Comparison of ENCODE assay signal across 2 cellular contexts in the genomic region with DNA sequence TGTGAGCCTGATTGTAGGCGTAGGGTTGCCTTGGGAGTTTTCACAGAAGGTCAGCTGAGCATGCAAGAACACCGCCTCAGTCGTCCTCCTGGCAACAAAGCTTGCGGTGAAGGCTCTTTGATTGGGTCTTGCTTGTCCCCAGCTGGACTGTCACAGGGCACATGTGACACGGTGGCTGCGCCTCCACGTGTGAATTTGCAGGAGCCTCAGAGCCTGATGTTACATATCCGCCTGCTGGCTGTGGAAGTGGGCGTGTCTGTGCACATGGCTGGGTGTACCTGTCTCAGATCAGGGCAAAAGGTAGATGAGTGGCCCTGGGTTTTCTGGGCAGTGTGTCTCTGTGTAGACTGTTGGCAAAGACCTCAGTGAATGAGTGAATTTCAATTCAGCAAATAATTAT.
TF ChIP-seq lines count a peak whose summit lies in the region.

No MANE protein-coding gene starts in this region.

TF ChIP-seq in SK-N-SH, 30 proteins besides CTCF, POLR2A, EP300 and RAD21 (continued from another document):
- TF ChIP-seq, protein P1, sequence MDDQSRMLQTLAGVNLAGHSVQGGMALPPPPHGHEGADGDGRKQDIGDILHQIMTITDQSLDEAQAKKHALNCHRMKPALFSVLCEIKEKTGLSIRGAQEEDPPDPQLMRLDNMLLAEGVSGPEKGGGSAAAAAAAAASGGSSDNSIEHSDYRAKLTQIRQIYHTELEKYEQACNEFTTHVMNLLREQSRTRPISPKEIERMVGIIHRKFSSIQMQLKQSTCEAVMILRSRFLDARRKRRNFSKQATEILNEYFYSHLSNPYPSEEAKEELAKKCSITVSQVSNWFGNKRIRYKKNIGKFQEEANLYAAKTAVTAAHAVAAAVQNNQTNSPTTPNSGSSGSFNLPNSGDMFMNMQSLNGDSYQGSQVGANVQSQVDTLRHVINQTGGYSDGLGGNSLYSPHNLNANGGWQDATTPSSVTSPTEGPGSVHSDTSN (IDR thresholded peaks at IDR 0.05): no peak
- TF ChIP-seq EZH2phosphoT487 (IDR thresholded peaks at IDR 0.05; ENCODE audit: borderline replicate concordance, low read depth): no peak
- TF ChIP-seq MEF2A (IDR thresholded peaks at IDR 0.05; ENCODE audit: borderline replicate concordance, low read depth): no peak

TF ChIP-seq in SK-N-SH treated with all-trans-retinoic acid at 6 μM for 48 hours, 23 proteins besides CTCF, POLR2A, EP300 and RAD21 (continued from another document):
- TF ChIP-seq POU6F1 (CRISPR knock-in tag; IDR thresholded peaks at IDR 0.05; ENCODE audit: borderline replicate concordance, low read depth) (no peak), ISL1 (CRISPR knock-in tag; IDR thresholded peaks at IDR 0.05) (no peak), ZFP30 (CRISPR knock-in tag; IDR thresholded peaks at IDR 0.05) (no peak), OSR1 (CRISPR knock-in tag; IDR thresholded peaks at IDR 0.05) (no peak), BACH2 (CRISPR knock-in tag; IDR thresholded peaks at IDR 0.05; ENCODE audit: borderline replicate concordance) (no peak), ZNF70 (CRISPR knock-in tag; IDR thresholded peaks at IDR 0.05) (no peak), PPARA (CRISPR knock-in tag; IDR thresholded peaks at IDR 0.05; ENCODE audit: borderline replicate concordance) (no peak), GLIS3 (CRISPR knock-in tag; IDR thresholded peaks at IDR 0.05) (no peak), SNAI2 (CRISPR knock-in tag; IDR thresholded peaks at IDR 0.05) (no peak)
- TF ChIP-seq, protein P2, sequence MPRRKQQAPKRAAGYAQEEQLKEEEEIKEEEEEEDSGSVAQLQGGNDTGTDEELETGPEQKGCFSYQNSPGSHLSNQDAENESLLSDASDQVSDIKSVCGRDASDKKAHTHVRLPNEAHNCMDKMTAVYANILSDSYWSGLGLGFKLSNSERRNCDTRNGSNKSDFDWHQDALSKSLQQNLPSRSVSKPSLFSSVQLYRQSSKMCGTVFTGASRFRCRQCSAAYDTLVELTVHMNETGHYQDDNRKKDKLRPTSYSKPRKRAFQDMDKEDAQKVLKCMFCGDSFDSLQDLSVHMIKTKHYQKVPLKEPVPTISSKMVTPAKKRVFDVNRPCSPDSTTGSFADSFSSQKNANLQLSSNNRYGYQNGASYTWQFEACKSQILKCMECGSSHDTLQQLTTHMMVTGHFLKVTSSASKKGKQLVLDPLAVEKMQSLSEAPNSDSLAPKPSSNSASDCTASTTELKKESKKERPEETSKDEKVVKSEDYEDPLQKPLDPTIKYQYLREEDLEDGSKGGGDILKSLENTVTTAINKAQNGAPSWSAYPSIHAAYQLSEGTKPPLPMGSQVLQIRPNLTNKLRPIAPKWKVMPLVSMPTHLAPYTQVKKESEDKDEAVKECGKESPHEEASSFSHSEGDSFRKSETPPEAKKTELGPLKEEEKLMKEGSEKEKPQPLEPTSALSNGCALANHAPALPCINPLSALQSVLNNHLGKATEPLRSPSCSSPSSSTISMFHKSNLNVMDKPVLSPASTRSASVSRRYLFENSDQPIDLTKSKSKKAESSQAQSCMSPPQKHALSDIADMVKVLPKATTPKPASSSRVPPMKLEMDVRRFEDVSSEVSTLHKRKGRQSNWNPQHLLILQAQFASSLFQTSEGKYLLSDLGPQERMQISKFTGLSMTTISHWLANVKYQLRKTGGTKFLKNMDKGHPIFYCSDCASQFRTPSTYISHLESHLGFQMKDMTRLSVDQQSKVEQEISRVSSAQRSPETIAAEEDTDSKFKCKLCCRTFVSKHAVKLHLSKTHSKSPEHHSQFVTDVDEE (CRISPR knock-in tag; IDR thresholded peaks at IDR 0.05): no peak
